In genomic region chr1:176136891-176137290, GRCh38 we compare ENCODE assay signal across 20 cellular contexts.
"Had no signal": no experiment of that assay in that cellular context is flagged by ENCODE, and none has a peak within 500 bp of the region (broad histone marks: within the 10 kb centered on the region; RNA-seq: fewer than 3 reads in every experiment).

No MANE protein-coding gene starts in this region.

- H3K27me3 Mint-ChIP-seq: memory B cell; stimulated activated naive CD8-positive, alpha-beta T cell treated with anti-CD3 and anti-CD28 coated beads, Interleukin-15, amount 100 ng/mL, for 72 hours had no signal

- H3K27ac Mint-ChIP-seq: stimulated activated naive CD8-positive, alpha-beta T cell treated with anti-CD3 and anti-CD28 coated beads, Interleukin-15, amount 100 ng/mL, for 72 hours had no signal

- DNase-seq: caudate nucleus; effector memory CD4-positive, alpha-beta T cell; foreskin fibroblast; glutamatergic neuron; left cardiac atrium; left ventricle myocardium inferior; lower lobe of right lung; midbrain; ovary; right lobe of liver; stimulated activated CD4-positive, alpha-beta T cell treated with anti-CD3 and anti-CD28 coated beads, Interleukin-4, amount 100 ng/mL, for 1 hour; stimulated activated CD8-positive, alpha-beta memory T cell treated with anti-CD3 and anti-CD28 coated beads, Interleukin-4, amount 100 ng/mL, for 48 hours; stimulated activated naive CD8-positive, alpha-beta T cell treated with anti-CD3 and anti-CD28 coated beads, Interleukin-15, amount 100 ng/mL, for 72 hours; testis; upper lobe of right lung had no signal

- H3K9me3 ChIP-seq: gastroesophageal sphincter, left ventricle myocardium inferior, lower lobe of right lung, ovary, right lobe of liver, testis, tibial nerve, upper lobe of right lung had no signal

- H3K9me3 Mint-ChIP-seq: memory B cell; stimulated activated effector memory CD8-positive, alpha-beta T cell treated with anti-CD3 and anti-CD28 coated beads, Interleukin-12 subunit alpha, Interleukin-12 subunit beta, amount 100 ng/mL, for 72 hours; stimulated activated naive CD8-positive, alpha-beta T cell treated with anti-CD3 and anti-CD28 coated beads, Interleukin-15, amount 100 ng/mL, for 72 hours had no signal

- H3K27me3 ChIP-seq: gastroesophageal sphincter, ovary, right lobe of liver, testis, tibial nerve, upper lobe of right lung had no signal

- H3K36me3 ChIP-seq: ovary, upper lobe of right lung had no signal

- H3K4me3 ChIP-seq: gastroesophageal sphincter, left ventricle myocardium inferior, lower lobe of right lung, ovary, right lobe of liver, testis, tibial nerve, upper lobe of right lung had no signal

- H3K4me3 Mint-ChIP-seq: memory B cell; neural crest cell; stimulated activated effector memory CD8-positive, alpha-beta T cell treated with anti-CD3 and anti-CD28 coated beads, Interleukin-12 subunit alpha, Interleukin-12 subunit beta, amount 100 ng/mL, for 72 hours; stimulated activated naive CD8-positive, alpha-beta T cell treated with anti-CD3 and anti-CD28 coated beads, Interleukin-15, amount 100 ng/mL, for 72 hours had no signal
